In genomic region chr1:167650266-167651160, GRCh38 we compare ENCODE assay signal across 8 cellular contexts. TPM values are rescaled to one million over a fixed set of nuclear protein-coding genes. Genes with fewer than 3 reads are reported as not detected.
DNase-seq lines count a peak whose midpoint lies in the region; ATAC-seq and TF ChIP-seq lines count a peak whose summit lies in the region.

No MANE protein-coding gene starts in this region.

- no TSS peak for BruUV-seq in Caco-2 (replicated peaks; lab: Mats Ljungman, UMichigan)

- POLR2A ChIA-PET in Caco-2 (lab: Charles Lee): no interaction called here

- TF ChIP-seq CTCF in Caco-2 (IDR thresholded peaks at IDR 0.05; ENCODE audit: insufficient read depth in 1 of 2, low read depth in 1 of 2, low read length in 1 of 2, severe bottlenecking in 1 of 2, unreplicated experiment in 1 of 2) (no peak), tibial artery (IDR thresholded peaks at IDR 0.05) (no peak)

- ATAC-seq in GM18858 (IDR thresholded peaks at IDR 0.05; ENCODE audit: unreplicated experiment) (peak; percentile 60), HG02798 (IDR thresholded peaks at IDR 0.05; ENCODE audit: poor library complexity, unreplicated experiment) (peak; percentile 81)

- DNase-seq in NCI-H748 (lab: John Stamatoyannopoulos, UW; ENCODE audit: unreplicated experiment): no peak
- DNase-seq in activated CD8-positive, alpha-beta memory T cell treated with anti-CD3 and anti-CD28 coated beads, Interleukin-2, amount 50 U/mL, for 48 hours: no peak
- no peak for DNase-seq in Caco-2
- DNase-seq in tibial artery: no peak

- H3K27ac Mint-ChIP-seq in T-helper 1 cell treated with Interleukin-12 subunit alpha and Interleukin-12 subunit beta and Interleukin-4 antibody, amounts not matched to agents 30 μg/mL and 1 μg/mL, for 36 hours: peak overlapping the region; percentile 76
- H3K27ac Mint-ChIP-seq in Caco-2 (ENCODE audit: unreplicated experiment): no peak overlapping the region

- H3K9me3 ChIP-seq in mesodermal cell (ENCODE audit: control insufficient read depth, low read length) (no peaks in the 10 kb centered on the region), Caco-2 (no peaks in the 10 kb centered on the region), tibial artery (no peaks in the 10 kb centered on the region)

- H3K27me3 ChIP-seq in Caco-2 (replicated peaks; ENCODE audit: control insufficient read depth, insufficient read depth, low read length) (no peaks in the 10 kb centered on the region), tibial artery (no peaks in the 10 kb centered on the region)

- intact Hi-C loops in Caco-2 (cut with micrococcal nuclease; ENCODE audit: unreplicated experiment) (no loop called here), tibial artery (cut with DNase I; ENCODE audit: low total_unique reads) (no loop called here)

- H3K4me3 ChIP-seq in mesodermal cell (ENCODE audit: extremely low read depth, insufficient read depth, low read length, poor library complexity, severe bottlenecking): no peak overlapping the region
- H3K4me3 ChIP-seq in Caco-2 (ENCODE audit: low read depth, low read length): no peak overlapping the region
- H3K4me3 ChIP-seq in tibial artery: no peak overlapping the region

- peak overlapping the region; percentile 35 for H3K4me3 Mint-ChIP-seq in T-helper 1 cell treated with Interleukin-12 subunit alpha and Interleukin-12 subunit beta and Interleukin-4 antibody, amounts not matched to agents 30 μg/mL and 1 μg/mL, for 36 hours
- no peak overlapping the region for H3K4me3 Mint-ChIP-seq in Caco-2 (ENCODE audit: unreplicated experiment)

- H3K9me3 Mint-ChIP-seq in T-helper 1 cell treated with Interleukin-12 subunit alpha and Interleukin-12 subunit beta and Interleukin-4 antibody, amounts not matched to agents 30 μg/mL and 1 μg/mL, for 36 hours: no peaks in the 10 kb centered on the region
- no peaks in the 10 kb centered on the region for H3K9me3 Mint-ChIP-seq in Caco-2 (ENCODE audit: unreplicated experiment)

- H3K27ac ChIP-seq in mesodermal cell (ENCODE audit: low read depth, low read length, severe bottlenecking) (peak overlapping the region; percentile 16), tibial artery (no peak overlapping the region)

- CTCF ChIA-PET in Caco-2 (lab: Charles Lee): no interaction called here

- H3K4me1 ChIP-seq in mesodermal cell (ENCODE audit: control insufficient read depth, insufficient read depth, low read length, poor library complexity, severe bottlenecking) (peaks cover 39% of the 10 kb centered on the region), Caco-2 (no peaks in the 10 kb centered on the region), tibial artery (peaks cover 0 to 24% (median 11%) of the 10 kb centered on the region in 4 donors)

- WGBS in mesodermal cell (ENCODE audit: insufficient coverage in 2 of 2), 2 experiments: 85 to 88% methylated on average over 11 to 13 of the region's 16 CpGs

- H3K4me1 Mint-ChIP-seq in T-helper 1 cell treated with Interleukin-12 subunit alpha and Interleukin-12 subunit beta and Interleukin-4 antibody, amounts not matched to agents 30 μg/mL and 1 μg/mL, for 36 hours (ENCODE audit: low read depth): peaks cover 63% of the 10 kb centered on the region
- no peaks in the 10 kb centered on the region for H3K4me1 Mint-ChIP-seq in Caco-2 (ENCODE audit: low read depth, unreplicated experiment)

- H3K36me3 ChIP-seq in mesodermal cell (ENCODE audit: control insufficient read depth, insufficient read depth, low read length): peaks cover 4% of the 10 kb centered on the region
- H3K36me3 ChIP-seq in Caco-2 (ENCODE audit: control insufficient read depth, insufficient read depth, low read length): no peaks in the 10 kb centered on the region
- H3K36me3 ChIP-seq in tibial artery: no peaks in the 10 kb centered on the region

- H3K36me3 Mint-ChIP-seq in T-helper 1 cell treated with Interleukin-12 subunit alpha and Interleukin-12 subunit beta and Interleukin-4 antibody, amounts not matched to agents 30 μg/mL and 1 μg/mL, for 36 hours (ENCODE audit: low read depth): peaks cover 39% of the 10 kb centered on the region
- H3K36me3 Mint-ChIP-seq in Caco-2 (ENCODE audit: insufficient read depth, unreplicated experiment): no peaks in the 10 kb centered on the region

- no peaks in the 10 kb centered on the region for H3K27me3 Mint-ChIP-seq in T-helper 1 cell treated with Interleukin-12 subunit alpha and Interleukin-12 subunit beta and Interleukin-4 antibody, amounts not matched to agents 30 μg/mL and 1 μg/mL, for 36 hours (ENCODE audit: low read depth)
- H3K27me3 Mint-ChIP-seq in Caco-2 (ENCODE audit: insufficient read depth, unreplicated experiment): peaks cover under 1% of the 10 kb centered on the region

RNA-seq across cellular contexts. Expression of gene RCSD1, which starts 20.5 kb away (rescaled TPM):
- polyA plus RNA-seq in mesodermal cell (2013, experiment 1 of 2): 49.2 TPM
- 45.0 TPM for polyA plus RNA-seq in mesodermal cell (2013, experiment 2 of 2)
- total RNA-seq in Caco-2 (2022): not detected in 2 replicates
